In the genomic region with DNA sequence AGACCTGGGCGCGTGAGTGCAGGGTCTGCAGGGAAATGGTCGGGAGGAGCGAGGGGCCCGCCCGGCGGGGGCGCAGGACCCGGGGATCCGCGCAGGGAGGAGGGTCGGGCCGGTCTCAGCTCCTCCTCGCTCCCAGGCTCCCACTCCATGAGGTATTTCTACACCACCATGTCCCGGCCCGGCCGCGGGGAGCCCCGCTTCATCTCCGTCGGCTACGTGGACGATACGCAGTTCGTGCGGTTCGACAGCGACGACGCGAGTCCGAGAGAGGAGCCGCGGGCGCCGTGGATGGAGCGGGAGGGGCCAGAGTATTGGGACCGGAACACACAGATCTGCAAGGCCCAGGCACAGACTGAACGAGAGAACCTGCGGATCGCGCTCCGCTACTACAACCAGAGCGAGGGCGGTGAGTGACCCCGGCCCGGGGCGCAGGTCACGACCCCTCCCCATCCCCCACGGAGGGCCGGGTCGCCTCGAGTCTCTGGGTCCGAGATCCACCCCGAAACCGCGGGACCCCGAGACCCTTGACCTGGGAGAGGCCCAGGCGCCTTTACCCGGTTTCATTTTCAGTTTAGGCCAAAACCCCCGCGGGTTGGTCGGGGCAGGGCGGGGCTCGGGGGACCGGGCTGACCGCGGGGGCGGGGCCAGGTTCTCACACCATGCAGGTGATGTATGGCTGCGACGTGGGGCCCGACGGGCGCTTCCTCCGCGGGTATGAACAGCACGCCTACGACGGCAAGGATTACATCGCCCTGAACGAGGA, we compare ENCODE assay signal across 8 cellular contexts. TPM values are rescaled to one million over a fixed set of nuclear protein-coding genes. Genes with fewer than 3 reads are reported as not detected.
DNase-seq lines count a peak whose midpoint lies in the region; ATAC-seq and TF ChIP-seq lines count a peak whose summit lies in the region.

No MANE protein-coding gene starts in this region.

- H3K4me1 Mint-ChIP-seq in activated T-helper 2 cell treated with anti-CD3 and anti-CD28 coated beads, Interferon-gamma antibody, Interleukin-2, Interleukin-4, amounts not matched to agents 10 μg/mL and 5 μg/mL and 100 μg/mL, durations not matched to agents 14 hours and 24 hours and 36 hours (ENCODE audit: low read depth) = peaks cover 9% of the 10 kb centered on the region
- H3K4me1 Mint-ChIP-seq in neural crest cell = no peaks in the 10 kb centered on the region

- H3K4me3 Mint-ChIP-seq in activated T-helper 2 cell treated with anti-CD3 and anti-CD28 coated beads, Interferon-gamma antibody, Interleukin-2, Interleukin-4, amounts not matched to agents 10 μg/mL and 5 μg/mL and 100 μg/mL, durations not matched to agents 14 hours and 24 hours and 36 hours (ENCODE audit: low read depth) = peak overlapping the region; percentile 81
- H3K4me3 Mint-ChIP-seq in neural crest cell = peak overlapping the region; percentile 64

- H3K9me3 ChIP-seq in stomach smooth muscle (ENCODE audit: control insufficient read depth in 2 of 2, low read length in 2 of 2) = no peaks in the 10 kb centered on the region

- no peak for TF ChIP-seq CTCF in fibroblast of villous mesenchyme (IDR thresholded peaks at IDR 0.05; ENCODE audit: insufficient read depth, low read depth, low read length)
- no peak for TF ChIP-seq CTCF in neural crest cell (conservative IDR thresholded peaks at IDR 0.05)

- peaks cover 28% of the 10 kb centered on the region for H3K27me3 Mint-ChIP-seq in activated T-helper 2 cell treated with anti-CD3 and anti-CD28 coated beads, Interferon-gamma antibody, Interleukin-2, Interleukin-4, amounts not matched to agents 10 μg/mL and 5 μg/mL and 100 μg/mL, durations not matched to agents 14 hours and 24 hours and 36 hours (ENCODE audit: low read depth)
- peaks cover 87% of the 10 kb centered on the region for H3K27me3 Mint-ChIP-seq in neural crest cell (ENCODE audit: low read depth)

- H3K4me1 ChIP-seq in stomach smooth muscle (ENCODE audit: control insufficient read depth, insufficient read depth, low read length) = peaks cover 19% of the 10 kb centered on the region

- intact Hi-C loops in activated T-helper 2 cell treated with anti-CD3 and anti-CD28 coated beads, Interferon-gamma antibody, Interleukin-2, Interleukin-4, amounts not matched to agents 10 μg/mL and 5 μg/mL and 100 μg/mL, durations not matched to agents 14 hours and 24 hours and 36 hours (cut with micrococcal nuclease) = loop anchor here (10.0 kb wide), 1 partner anchor 77 kb away; no protein-coding TSS in a partner anchor

- H3K9ac ChIP-seq in stomach smooth muscle (ENCODE audit: low read length in 2 of 2) = peak overlapping the region; percentile 86 to 92

- peak overlapping the region; percentile 83 for H3K27ac ChIP-seq in stomach smooth muscle (ENCODE audit: low read length)

- H3K9me3 Mint-ChIP-seq in activated T-helper 2 cell treated with anti-CD3 and anti-CD28 coated beads, Interferon-gamma antibody, Interleukin-2, Interleukin-4, amounts not matched to agents 10 μg/mL and 5 μg/mL and 100 μg/mL, durations not matched to agents 14 hours and 24 hours and 36 hours = peaks cover 10% of the 10 kb centered on the region
- no peaks in the 10 kb centered on the region for H3K9me3 Mint-ChIP-seq in neural crest cell

- H3K36me3 Mint-ChIP-seq in activated T-helper 2 cell treated with anti-CD3 and anti-CD28 coated beads, Interferon-gamma antibody, Interleukin-2, Interleukin-4, amounts not matched to agents 10 μg/mL and 5 μg/mL and 100 μg/mL, durations not matched to agents 14 hours and 24 hours and 36 hours (ENCODE audit: low read depth) = peaks cover 11% of the 10 kb centered on the region
- no peaks in the 10 kb centered on the region for H3K36me3 Mint-ChIP-seq in neural crest cell (ENCODE audit: low read depth)

- no peaks in the 10 kb centered on the region for H3K36me3 ChIP-seq in stomach smooth muscle (ENCODE audit: control insufficient read depth in 2 of 2, insufficient read depth in 2 of 2, low read length in 2 of 2)

- ATAC-seq in GM18498 (IDR thresholded peaks at IDR 0.05; ENCODE audit: unreplicated experiment) (peak; percentile 78), HG02571 (IDR thresholded peaks at IDR 0.05; ENCODE audit: unreplicated experiment) (peak; percentile 63)

- H3K27me3 ChIP-seq in stomach smooth muscle (ENCODE audit: control insufficient read depth in 1 of 2, insufficient read depth in 2 of 2, low read length in 2 of 2) = no peaks in the 10 kb centered on the region

- peak; percentile 57 for DNase-seq in NK-92 (lab: John Stamatoyannopoulos, UW; ENCODE audit: unreplicated experiment)
- DNase-seq in activated T-helper 2 cell treated with anti-CD3 and anti-CD28 coated beads, Interferon-gamma antibody, Interleukin-2, Interleukin-4, amounts not matched to agents 10 μg/mL and 5 μg/mL and 100 μg/mL, durations not matched to agents 14 hours and 24 hours and 36 hours (ENCODE audit: low spot score) = peak; percentile 79
- DNase-seq in fibroblast of villous mesenchyme (ENCODE audit: low read depth) = peak; percentile 61
- DNase-seq in neural crest cell (ENCODE audit: low read depth, low spot score) = peak; percentile 12
- DNase-seq in Kasumi-1 (lab: John Stamatoyannopoulos, UW) = no peak

- H3K4me3 ChIP-seq in fibroblast of villous mesenchyme (ENCODE audit: low read depth, low read length) = peak overlapping the region; percentile 67
- peak overlapping the region; percentile 40 to 81 for H3K4me3 ChIP-seq in stomach smooth muscle (ENCODE audit: low read length in 2 of 2)

- H3K27ac Mint-ChIP-seq in activated T-helper 2 cell treated with anti-CD3 and anti-CD28 coated beads, Interferon-gamma antibody, Interleukin-2, Interleukin-4, amounts not matched to agents 10 μg/mL and 5 μg/mL and 100 μg/mL, durations not matched to agents 14 hours and 24 hours and 36 hours = peak overlapping the region; percentile 74
- H3K27ac Mint-ChIP-seq in neural crest cell (ENCODE audit: unreplicated experiment) = no peak overlapping the region

RNA-seq across cellular contexts. Expression of gene HLA-A, which starts 54.3 kb away (rescaled TPM):
- total RNA-seq in activated T-helper 2 cell treated with anti-CD3 and anti-CD28 coated beads, Interferon-gamma antibody, Interleukin-2, Interleukin-4, amounts not matched to agents 10 μg/mL and 5 μg/mL and 100 μg/mL, durations not matched to agents 14 hours and 24 hours and 36 hours = 1,569 and 1,592 TPM in 2 replicates
- total RNA-seq in fibroblast of villous mesenchyme (325 and 421 TPM in 2 replicates), neural crest cell (126 and 131 TPM in 2 replicates)

Comparison
In these comparisons a context has a peak if more than half of its experiments do, and no peak if none do; other contexts are left out.
1. DNase-seq: peak in NK-92 (single experiment), activated T-helper 2 cell treated with anti-CD3 and anti-CD28 coated beads, Interferon-gamma antibody, Interleukin-2, Interleukin-4, amounts not matched to agents 10 μg/mL and 5 μg/mL and 100 μg/mL, durations not matched to agents 14 hours and 24 hours and 36 hours (single experiment), fibroblast of villous mesenchyme (single experiment) and neural crest cell (single experiment); none in Kasumi-1 (0 of 2).